ENCODE assay signal across 8 cellular contexts in the genomic region with DNA sequence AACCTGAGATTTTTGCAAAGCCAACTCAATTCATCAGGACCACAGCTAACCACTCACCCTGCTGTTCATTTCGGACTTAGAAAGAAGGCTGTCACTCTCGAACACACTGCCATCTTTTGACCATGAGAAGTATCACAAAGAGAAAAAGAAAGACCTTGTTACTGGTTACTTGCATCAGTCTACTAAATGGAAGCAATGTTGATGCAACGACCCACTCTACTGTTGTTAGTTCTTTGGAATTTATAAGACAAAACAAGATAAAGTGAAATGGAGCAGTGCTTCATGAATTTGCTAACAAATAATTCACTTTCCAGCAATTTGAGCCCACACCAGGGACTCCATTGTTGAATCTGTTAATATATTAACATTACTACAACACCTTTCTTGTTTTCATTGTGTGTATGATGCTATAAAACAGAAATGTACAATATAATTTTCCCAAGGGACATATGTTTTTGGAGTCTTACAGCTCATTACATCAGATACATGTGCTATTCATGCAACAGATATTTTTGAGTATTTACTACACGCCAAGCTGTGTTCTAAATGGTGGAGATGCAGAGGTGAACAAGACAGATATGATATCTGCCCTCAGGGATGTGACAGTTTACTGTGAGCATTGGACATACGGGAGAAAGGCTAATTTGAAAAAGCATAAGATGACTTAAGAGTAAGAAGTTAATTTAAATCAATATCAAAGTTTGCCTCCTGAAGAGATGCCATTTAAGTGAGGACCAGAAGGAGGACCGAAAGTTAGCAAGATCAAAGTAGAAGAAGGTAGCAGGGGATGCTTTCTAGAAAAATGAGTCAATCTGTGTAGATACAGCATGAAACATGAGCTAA.
A peak's percentile ranks its signal among the peaks of the same experiment; 100 is the strongest.
DNase-seq lines count a peak whose midpoint lies in the region; ATAC-seq and TF ChIP-seq lines count a peak whose summit lies in the region.

No MANE protein-coding gene starts in this region.

- no peak overlapping the region for H3K27ac ChIP-seq in OCI-LY3 (ENCODE audit: low read length)
- H3K27ac ChIP-seq in right lobe of liver = no peak overlapping the region
- H3K27ac ChIP-seq in spleen = no peak overlapping the region

- H3K4me2 ChIP-seq in OCI-LY3 (ENCODE audit: low read length) = peak overlapping the region; percentile 43

- H3K4me1 ChIP-seq in OCI-LY3 (ENCODE audit: low read length) = peaks cover 9% of the 10 kb centered on the region
- H3K4me1 ChIP-seq in right lobe of liver = no peaks in the 10 kb centered on the region
- no peaks in the 10 kb centered on the region for H3K4me1 ChIP-seq in spleen

- intact Hi-C loops in right lobe of liver (cut with DNase I) (no loop called here), spleen (cut with DNase I; ENCODE audit: low total_unique reads) (loop anchor here (5.0 kb wide), 1 partner anchor 155 kb away; no protein-coding TSS in a partner anchor)

- H4K20me1 ChIP-seq in OCI-LY3 (ENCODE audit: insufficient read depth, low read length) = no peaks in the 10 kb centered on the region

- H3K36me3 Mint-ChIP-seq in mesothelial cell of epicardium = no peaks in the 10 kb centered on the region

- no peaks in the 10 kb centered on the region for H3K9me3 Mint-ChIP-seq in mesothelial cell of epicardium

- TF ChIP-seq CTCF in OCI-LY3 (IDR thresholded peaks at IDR 0.05; ENCODE audit: low read depth, low read length) (peak; percentile 88), choroid plexus epithelial cell (conservative IDR thresholded peaks at IDR 0.05; ENCODE audit: low read depth, low read length) (peak; percentile 87), right lobe of liver (IDR thresholded peaks at IDR 0.05) (peak; percentile 45 to 57 (median 50)), mesothelial cell of epicardium (IDR thresholded peaks at IDR 0.05; ENCODE audit: unreplicated experiment) (no peak), spleen (IDR thresholded peaks at IDR 0.05 in 8 of 11, conservative IDR thresholded peaks at IDR 0.05 in 3 of 11) (peak in 5 of 11 experiments; percentile 22 to 46 (median 44))

- H3K4me3 ChIP-seq in OCI-LY3 (ENCODE audit: low read length) = no peak overlapping the region
- no peak overlapping the region for H3K4me3 ChIP-seq in choroid plexus epithelial cell (ENCODE audit: low read depth, low read length)
- no peak overlapping the region for H3K4me3 ChIP-seq in right lobe of liver
- no peak overlapping the region for H3K4me3 ChIP-seq in spleen

- no peak overlapping the region for H3K4me3 Mint-ChIP-seq in mesothelial cell of epicardium

- TF ChIP-seq POLR2A in right lobe of liver (IDR thresholded peaks at IDR 0.05) (no peak), spleen (IDR thresholded peaks at IDR 0.05) (no peak)

- H3K27me3 ChIP-seq in OCI-LY3 (ENCODE audit: low read depth, low read length) = 0 out of 2 replicates have a peak, but pooled peaks cover 7% of the 10 kb centered on the region
- no peaks in the 10 kb centered on the region for H3K27me3 ChIP-seq in right lobe of liver
- peaks cover 0 to 4% (median 0%) of the 10 kb centered on the region in 7 donors for H3K27me3 ChIP-seq in spleen (replicated peaks in 1 of 7)

- H3K9ac ChIP-seq in OCI-LY3 (ENCODE audit: low read length) = no peak overlapping the region

- H3K27me3 Mint-ChIP-seq in mesothelial cell of epicardium (ENCODE audit: low read depth) = no peaks in the 10 kb centered on the region

- no peak overlapping the region for H3K27ac Mint-ChIP-seq in mesothelial cell of epicardium

- 39% methylated on average over 6 of the region's 6 CpGs for WGBS in right lobe of liver (ENCODE audit: insufficient coverage, low coverage, low lambda C conversion rate, missing lambda C conversion rate)
- WGBS in spleen, 5 donors = 42 to 51% (median 45%) methylated on average over 6 of the region's 6 CpGs

- H3K9me3 ChIP-seq in OCI-LY3 (ENCODE audit: insufficient read depth, low read length) (no peaks in the 10 kb centered on the region), right lobe of liver (no peaks in the 10 kb centered on the region), spleen (no peaks in the 10 kb centered on the region)

- peaks cover 10% of the 10 kb centered on the region for H3K4me1 Mint-ChIP-seq in mesothelial cell of epicardium

- DNase-seq in DMS53 treated with DMSO at 0.1 percent for 48 hours (lab: John Stamatoyannopoulos, UW; ENCODE audit: unreplicated experiment) (peak; percentile 81), choroid plexus epithelial cell (ENCODE audit: low read depth) (peak; percentile 98), right lobe of liver (no peak), mesothelial cell of epicardium (ENCODE audit: low spot score in 2 of 2, unreplicated experiment in 2 of 2) (no peak), spleen (no peak)

- H3K79me2 ChIP-seq in OCI-LY3 (ENCODE audit: low read length) = no peaks in the 10 kb centered on the region

- ATAC-seq in GM19351 (IDR thresholded peaks at IDR 0.05; ENCODE audit: unreplicated experiment) = peak; percentile 94
- ATAC-seq in HG03432 (IDR thresholded peaks at IDR 0.05; ENCODE audit: unreplicated experiment) = peak; percentile 81
- peak; percentile 72 to 92 (median 78) for ATAC-seq in right lobe of liver

- no peak overlapping the region for H2AFZ ChIP-seq in OCI-LY3 (ENCODE audit: low read depth, low read length)

- H3K36me3 ChIP-seq in OCI-LY3 (replicated peaks; ENCODE audit: low read depth, low read length) (no peaks in the 10 kb centered on the region), right lobe of liver (no peaks in the 10 kb centered on the region), spleen (no peaks in the 10 kb centered on the region)

Comparison
In these comparisons a context has a peak if more than half of its experiments do, and no peak if none do; other contexts are left out.
1. DNase-seq: peak in DMS53 treated with DMSO at 0.1 percent for 48 hours (single experiment) and choroid plexus epithelial cell (single experiment); none in right lobe of liver (0 of 3), mesothelial cell of epicardium (0 of 2) and spleen (single experiment).
2. Peak in every context shown above with its lines, with median percentiles within 50 percentile points of each other: ATAC-seq.